ENCODE assay signal across 2 cellular contexts in the genomic region with DNA sequence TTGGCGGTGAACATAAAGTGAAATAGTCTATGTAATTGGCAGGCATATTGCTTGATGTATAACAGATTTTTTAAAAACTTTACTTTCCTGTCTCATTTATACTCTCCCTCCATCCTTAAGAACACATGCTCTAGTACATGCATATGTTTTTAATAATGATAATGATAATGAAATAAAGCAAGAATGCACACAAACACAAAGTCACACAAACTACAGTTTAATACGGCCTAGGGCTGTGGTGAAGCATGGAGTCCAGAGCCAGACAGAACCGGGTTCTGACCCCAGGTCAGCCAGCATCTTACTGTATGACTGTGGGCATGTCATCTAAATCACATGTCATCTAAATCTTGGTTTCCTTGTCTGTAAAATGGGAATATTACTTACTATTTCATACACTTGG.
TF ChIP-seq lines count a peak whose summit lies in the region.

No MANE protein-coding gene starts in this region.

TF ChIP-seq in SK-N-SH, 30 proteins besides CTCF, POLR2A, EP300 and RAD21 (continued from another document):
- TF ChIP-seq RCOR1 (IDR thresholded peaks at IDR 0.05; ENCODE audit: low read length) = peak; percentile 62; the same call in 1 of the 2 replicates
- TF ChIP-seq MXI1 (IDR thresholded peaks at IDR 0.05; ENCODE audit: low read depth, low read length) = 0 out of 2 replicates have a peak, but pooled peaks have one; percentile 24
- no peak for TF ChIP-seq RXRA (IDR thresholded peaks at IDR 0.05; ENCODE audit: borderline replicate concordance, low read depth)

TF ChIP-seq in SK-N-SH treated with all-trans-retinoic acid at 6 μM for 48 hours, 23 proteins besides CTCF, POLR2A, EP300 and RAD21:
- TF ChIP-seq ISL1 (CRISPR knock-in tag; IDR thresholded peaks at IDR 0.05) (no peak), TCF4 (CRISPR knock-in tag; IDR thresholded peaks at IDR 0.05; ENCODE audit: borderline replicate concordance) (peak; percentile 75)
